In the genomic region with DNA sequence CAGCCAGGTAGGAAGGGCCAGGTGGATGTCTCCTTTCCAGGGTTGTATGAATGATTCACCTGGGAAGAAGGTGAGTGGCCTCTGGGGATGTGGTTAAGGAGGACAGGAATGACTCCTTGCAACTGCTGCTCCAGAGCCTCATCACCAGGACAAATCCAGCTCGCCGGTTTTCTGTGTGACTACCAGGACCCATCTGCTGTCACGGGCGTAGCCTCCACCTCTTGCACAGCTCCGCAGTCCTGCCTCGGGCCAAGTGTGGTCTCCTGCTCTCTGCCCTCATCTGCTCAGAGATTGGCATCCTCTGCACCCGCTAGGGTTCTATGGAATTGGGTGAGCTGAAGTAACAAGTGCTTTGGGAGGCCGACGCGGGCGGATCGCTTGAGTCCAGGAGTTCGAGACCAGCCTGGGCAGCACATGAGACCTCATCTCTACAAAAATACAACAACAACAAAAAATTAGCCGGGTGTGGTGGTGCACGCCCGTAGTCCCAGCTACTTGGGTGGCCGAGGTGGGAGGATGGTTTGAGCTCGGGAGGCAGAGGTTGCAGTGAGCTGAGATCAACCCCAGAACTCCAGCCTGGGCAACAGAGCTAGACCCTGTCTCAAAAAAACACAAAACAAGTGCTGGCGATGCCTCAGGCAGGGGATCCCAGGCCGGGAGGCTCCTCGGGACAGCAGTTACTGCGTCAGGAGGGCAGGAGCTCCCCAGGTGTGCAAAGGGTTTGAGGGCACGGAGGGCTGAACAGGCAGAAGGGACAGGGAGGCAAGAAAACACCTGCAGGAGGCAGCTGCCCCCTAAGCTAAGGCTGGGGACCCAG, we compare ENCODE assay signal across 8 cellular contexts. TPM values are rescaled to one million over a fixed set of nuclear protein-coding genes. Genes with fewer than 3 reads are reported as not detected.
DNase-seq lines count a peak whose midpoint lies in the region; ATAC-seq, FAIRE-seq and TF ChIP-seq lines count a peak whose summit lies in the region.

No MANE protein-coding gene starts in this region.

- peaks cover 46% of the 10 kb centered on the region for H3K4me1 Mint-ChIP-seq in activated naive CD4-positive, alpha-beta T cell treated with anti-CD3 and anti-CD28 coated beads, Interleukin-2, amount 10 ng/mL, durations not matched to agents 7 days and 5 days
- H3K4me1 Mint-ChIP-seq in brain, result peaks cover 17% of the 10 kb centered on the region

- in situ Hi-C loops in GM13976 (cut with MboI; ENCODE audit: low sequenced_read_pairs, unreplicated experiment), result loop anchor here (10.0 kb wide), 1 partner anchor 141 kb away; no protein-coding TSS in a partner anchor

- peak overlapping the region; percentile 91 for H4K8ac ChIP-seq in mesenchymal stem cell (ENCODE audit: low read length)

- H3K36me3 Mint-ChIP-seq in activated naive CD4-positive, alpha-beta T cell treated with anti-CD3 and anti-CD28 coated beads, Interleukin-2, amount 10 ng/mL, durations not matched to agents 7 days and 5 days, result peaks cover 2% of the 10 kb centered on the region
- H3K36me3 Mint-ChIP-seq in brain, result no peaks in the 10 kb centered on the region

- H3K9me3 Mint-ChIP-seq in activated naive CD4-positive, alpha-beta T cell treated with anti-CD3 and anti-CD28 coated beads, Interleukin-2, amount 10 ng/mL, durations not matched to agents 7 days and 5 days, result no peaks in the 10 kb centered on the region
- H3K9me3 Mint-ChIP-seq in brain, result peaks cover 0 to 2% (median 0%) of the 10 kb centered on the region in 5 experiments

- CTCF ChIA-PET in activated naive CD4-positive, alpha-beta T cell treated with anti-CD3 and anti-CD28 coated beads, Interleukin-2, amount 10 ng/mL, durations not matched to agents 7 days and 5 days (lab: Charles Lee), result interaction anchor here (0.6 to 4.5 kb wide), 9 partner anchors 9 to 145 kb away, joined by 3 to 22 read pairs (median 3); a partner anchor contains a TSS

- peak overlapping the region; percentile 82 for H4K91ac ChIP-seq in mesenchymal stem cell (ENCODE audit: low read length)

- H3K4me3 Mint-ChIP-seq in activated naive CD4-positive, alpha-beta T cell treated with anti-CD3 and anti-CD28 coated beads, Interleukin-2, amount 10 ng/mL, durations not matched to agents 7 days and 5 days, result peak overlapping the region; percentile 60
- peak overlapping the region; percentile 73 to 81 (median 79) for H3K4me3 Mint-ChIP-seq in brain

- peak overlapping the region in 1 of 2 experiments; percentile 57 for H3K23ac ChIP-seq in mesenchymal stem cell (ENCODE audit: low read length in 2 of 2)

- peak overlapping the region; percentile 69 for H3K9ac ChIP-seq in mesenchymal stem cell (ENCODE audit: low read length)

- no peak overlapping the region for H2AK5ac ChIP-seq in mesenchymal stem cell (ENCODE audit: low read length, severe bottlenecking)

- peak overlapping the region in 1 of 2 experiments; percentile 6 for H3K14ac ChIP-seq in mesenchymal stem cell (ENCODE audit: low read length in 2 of 2)

- H3K4me1 ChIP-seq in mesenchymal stem cell (ENCODE audit: control insufficient read depth, insufficient read depth, low read depth, low read length), result peaks cover 19% of the 10 kb centered on the region
- H3K4me1 ChIP-seq in upper lobe of right lung, result peaks cover 14% of the 10 kb centered on the region

- no peaks in the 10 kb centered on the region for H3K27me3 Mint-ChIP-seq in activated naive CD4-positive, alpha-beta T cell treated with anti-CD3 and anti-CD28 coated beads, Interleukin-2, amount 10 ng/mL, durations not matched to agents 7 days and 5 days
- peaks cover 3% of the 10 kb centered on the region for H3K27me3 Mint-ChIP-seq in brain

- H3K4ac ChIP-seq in mesenchymal stem cell (ENCODE audit: low read depth in 1 of 2, low read length in 2 of 2), result peak overlapping the region; percentile 54 to 75

- H3K27ac ChIP-seq in mesenchymal stem cell (ENCODE audit: low read length, poor library complexity, severe bottlenecking), result no peak overlapping the region
- H3K27ac ChIP-seq in upper lobe of right lung, result peak overlapping the region; percentile 73

- peak overlapping the region; percentile 95 for H2BK15ac ChIP-seq in mesenchymal stem cell (ENCODE audit: low read depth, poor library complexity, severe bottlenecking)

- H3K4me3 ChIP-seq in mesenchymal stem cell (ENCODE audit: insufficient read depth in 1 of 2, low read depth in 1 of 2, low read length in 2 of 2), result peak overlapping the region; percentile 59 to 78
- peak overlapping the region; percentile 98 for H3K4me3 ChIP-seq in upper lobe of right lung

- intact Hi-C loops in upper lobe of right lung (cut with DNase I), result no loop called here

- H2BK5ac ChIP-seq in mesenchymal stem cell (ENCODE audit: low read depth, low read length, poor library complexity, severe bottlenecking), result no peak overlapping the region

- H3K79me1 ChIP-seq in mesenchymal stem cell (replicated peaks; ENCODE audit: low read length, poor library complexity, severe bottlenecking), result peaks cover 12% of the 10 kb centered on the region

- H3K36me3 ChIP-seq in mesenchymal stem cell (ENCODE audit: control insufficient read depth in 1 of 2, insufficient read depth in 2 of 2, low read depth in 1 of 2, low read length in 2 of 2) (peaks cover 9 to 13% of the 10 kb centered on the region in 2 experiments), upper lobe of right lung (no peaks in the 10 kb centered on the region)

- ATAC-seq in upper lobe of right lung, result no peak

- H3K27ac Mint-ChIP-seq in activated naive CD4-positive, alpha-beta T cell treated with anti-CD3 and anti-CD28 coated beads, Interleukin-2, amount 10 ng/mL, durations not matched to agents 7 days and 5 days, result peak overlapping the region; percentile 52
- peak overlapping the region in 3 of 5 experiments; percentile 53 to 82 (median 57) for H3K27ac Mint-ChIP-seq in brain

- peak overlapping the region in 1 of 2 experiments; percentile 51 for H2BK12ac ChIP-seq in mesenchymal stem cell (ENCODE audit: low read length in 2 of 2)

- DNase-seq in activated naive CD4-positive, alpha-beta T cell treated with anti-CD3 and anti-CD28 coated beads, Interleukin-2, amount 10 ng/mL, durations not matched to agents 7 days and 5 days, result no peak
- no peak for DNase-seq in activated naive CD4-positive, alpha-beta T cell (lab: John Stamatoyannopoulos, UW)
- no peak for DNase-seq in mesenchymal stem cell
- DNase-seq in upper lobe of right lung, result no peak
- no peak for DNase-seq in GM12891 (ENCODE audit: insufficient read length, low spot score)
- no peak for DNase-seq in GM13976 (ENCODE audit: low spot score)
- no peak for DNase-seq in SW 1271 (lab: John Stamatoyannopoulos, UW)

- H3K4me2 ChIP-seq in mesenchymal stem cell (ENCODE audit: low read length, poor library complexity, severe bottlenecking), result peak overlapping the region; percentile 64

- H3K18ac ChIP-seq in mesenchymal stem cell (ENCODE audit: low read depth in 1 of 2, low read length in 2 of 2), result peak overlapping the region; percentile 58 to 59

- 85% methylated on average over 10 of the region's 23 CpGs for WGBS in mesenchymal stem cell

- H3K27me3 ChIP-seq in mesenchymal stem cell (ENCODE audit: control insufficient read depth in 1 of 2, insufficient read depth in 1 of 2, low read length in 2 of 2) (no peaks in the 10 kb centered on the region), upper lobe of right lung (no peaks in the 10 kb centered on the region)

- TF ChIP-seq CTCF in brain (conservative IDR thresholded peaks at IDR 0.05) (no peak), upper lobe of right lung (IDR thresholded peaks at IDR 0.05) (no peak), GM13976 (IDR thresholded peaks at IDR 0.05; ENCODE audit: borderline replicate concordance, control extremely low read depth, extremely low read depth, insufficient read depth, missing control alignments) (no peak)

- H2BK120ac ChIP-seq in mesenchymal stem cell (ENCODE audit: low read depth, low read length), result peak overlapping the region; percentile 23

- peak overlapping the region; percentile 29 for H2AFZ ChIP-seq in mesenchymal stem cell (ENCODE audit: low read depth, low read length)

- FAIRE-seq in GM12891 (lab: Jason Lieb, UNC), result no peak

- no peak for TF ChIP-seq POLR2A in GM12891 (IDR thresholded peaks at IDR 0.05; ENCODE audit: low read depth, low read length)

- H3K9me3 ChIP-seq in mesenchymal stem cell (ENCODE audit: control insufficient read depth, low read length), result no peaks in the 10 kb centered on the region
- no peaks in the 10 kb centered on the region for H3K9me3 ChIP-seq in upper lobe of right lung

TF ChIP-seq in GM12891, 5 proteins besides CTCF, POLR2A, EP300 and RAD21:
- TF ChIP-seq SPI1 (IDR thresholded peaks at IDR 0.05; ENCODE audit: low read depth, low read length) (no peak), PAX5 (IDR thresholded peaks at IDR 0.05; ENCODE audit: insufficient read depth, low read length, severe bottlenecking) (no peak), POU2F2 (IDR thresholded peaks at IDR 0.05; ENCODE audit: low read depth, low read length) (no peak), TAF1 (IDR thresholded peaks at IDR 0.05; ENCODE audit: low read depth, low read length) (no peak), POLR2AphosphoS5 (IDR thresholded peaks at IDR 0.05; ENCODE audit: low read depth, low read length) (no peak)

RNA-seq across cellular contexts. Expression of a gene that starts 0.8 kb away (rescaled TPM):
- 5.2 TPM for polyA plus RNA-seq in brain (ENCODE audit: insufficient read depth, low read depth, low replicate concordance)
- 5.7 TPM for polyA plus RNA-seq in mesenchymal stem cell (2013, experiment 1 of 2)
- polyA plus RNA-seq in mesenchymal stem cell (2013, experiment 2 of 2), result 5.3 TPM
- 28.8 TPM for total RNA-seq in upper lobe of right lung
- polyA plus RNA-seq in GM12891 (2012; ENCODE audit: low read depth, missing spikeins), result 22.9 TPM

RNA-seq across cellular contexts. Expression of a gene that starts 31.8 kb away (rescaled TPM):
- 26.1 TPM for polyA plus RNA-seq in brain (ENCODE audit: insufficient read depth, low read depth, low replicate concordance)
- 11.3 TPM for polyA plus RNA-seq in mesenchymal stem cell (2013, experiment 1 of 2)
- polyA plus RNA-seq in mesenchymal stem cell (2013, experiment 2 of 2), result 11.4 TPM
- 36.5 TPM for total RNA-seq in upper lobe of right lung
- 23.9 TPM for polyA plus RNA-seq in GM12891 (2012; ENCODE audit: low read depth, missing spikeins)

RNA-seq across cellular contexts. Expression of a gene that starts 43.0 kb away (rescaled TPM):
- not detected for polyA plus RNA-seq in brain (ENCODE audit: insufficient read depth, low read depth, low replicate concordance)
- 0.06 TPM for polyA plus RNA-seq in mesenchymal stem cell (2013, experiment 1 of 2)
- polyA plus RNA-seq in mesenchymal stem cell (2013, experiment 2 of 2), result 0.07 TPM
- total RNA-seq in upper lobe of right lung, result not detected
- polyA plus RNA-seq in GM12891 (2012; ENCODE audit: low read depth, missing spikeins), result 0.21 TPM

RNA-seq across cellular contexts. Expression of a gene that starts 47.0 kb away (rescaled TPM):
- polyA plus RNA-seq in brain (ENCODE audit: insufficient read depth, low read depth, low replicate concordance), result 61.0 TPM
- 20.3 TPM for polyA plus RNA-seq in mesenchymal stem cell (2013, experiment 1 of 2)
- polyA plus RNA-seq in mesenchymal stem cell (2013, experiment 2 of 2), result 20.5 TPM
- total RNA-seq in upper lobe of right lung, result 14.9 TPM
- 40.4 TPM for polyA plus RNA-seq in GM12891 (2012; ENCODE audit: low read depth, missing spikeins)
